8 cellular contexts compared by ENCODE assay signal in the genomic region with DNA sequence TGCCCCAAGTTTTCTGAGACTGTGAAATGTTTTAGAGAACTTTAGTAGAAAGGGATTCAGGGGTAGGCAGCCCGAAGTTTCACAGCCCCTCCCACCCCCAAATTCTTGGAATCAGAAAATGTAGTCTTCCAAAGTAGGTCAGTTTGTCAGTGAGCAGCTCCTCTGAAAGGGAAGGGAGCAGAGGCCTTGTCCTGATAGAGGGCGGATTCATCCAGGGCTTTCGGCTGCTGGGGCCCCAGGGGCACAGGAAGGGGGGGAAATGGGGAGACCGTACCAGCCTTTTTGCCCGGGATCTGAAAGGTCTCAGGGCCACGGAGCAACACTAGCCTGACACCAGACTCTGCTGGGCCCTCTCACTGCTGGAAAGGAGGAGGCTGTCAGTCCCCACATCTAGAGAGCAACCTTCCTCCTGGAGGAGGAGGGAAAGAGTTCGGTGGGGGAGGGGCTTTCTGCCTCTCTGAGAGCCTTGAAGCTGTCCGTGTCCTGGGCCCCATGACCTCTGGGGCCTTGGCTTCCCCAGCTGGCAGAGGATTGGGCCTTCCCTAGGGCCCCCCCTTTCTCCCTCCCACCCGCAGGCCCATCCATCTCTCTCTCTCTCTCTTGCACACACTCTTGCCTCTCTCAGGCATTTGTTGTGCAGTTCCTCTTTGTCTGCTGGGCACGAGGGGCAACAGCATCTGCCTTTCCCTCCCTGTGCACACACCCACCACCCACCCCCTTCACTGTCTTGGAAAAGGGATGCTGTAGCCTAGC. TPM values are rescaled to one million over a fixed set of nuclear protein-coding genes. Genes with fewer than 3 reads are reported as not detected.
DNase-seq lines count a peak whose midpoint lies in the region; ATAC-seq, FAIRE-seq and TF ChIP-seq lines count a peak whose summit lies in the region.

A gene (plus strand): TSS at position 607 of the 753 bp plus-strand sequence. CDS start 451 bp downstream, outside the sequence.

- peak within 1 kb of the TSS; percentile 85 for H3K4me3 Mint-ChIP-seq in astrocyte (ENCODE audit: unreplicated experiment)

- peaks cover 16% of the 10 kb centered on the region for H3K36me3 Mint-ChIP-seq in astrocyte (ENCODE audit: low read depth, unreplicated experiment)

- H4K20me1 ChIP-seq in astrocyte (ENCODE audit: insufficient read depth, low read length) = no peaks in the 10 kb centered on the region

- DNase-seq in Right ventricle myocardium inferior (ENCODE audit: missing footprints) (no peak), cardiac septum (ENCODE audit: low spot score) (no peak), astrocyte (ENCODE audit: low read depth) (no peak), RCC 7860 (ENCODE audit: low spot score) (no peak), NAMALWA (ENCODE audit: low spot score) (no peak)

- H3K4me1 Mint-ChIP-seq in astrocyte (ENCODE audit: low read depth, unreplicated experiment) = peaks cover 15% of the 10 kb centered on the region

- no peaks in the 10 kb centered on the region for H3K79me2 ChIP-seq in astrocyte (ENCODE audit: insufficient read depth, low read length)

- H3K4me1 ChIP-seq in astrocyte (ENCODE audit: insufficient read depth, low read length) (no peaks in the 10 kb centered on the region), iPS-18a (ENCODE audit: control insufficient read depth, low read depth, low read length) (peaks cover 23% of the 10 kb centered on the region)

- H3K4me3 ChIP-seq in astrocyte (ENCODE audit: insufficient read depth, low read depth, low read length) (peak within 1 kb of the TSS; percentile 37), iPS-18a (ENCODE audit: low read length) (peak within 1 kb of the TSS; percentile 65), skin epidermis (peak within 1 kb of the TSS in 6 of 7 experiments; percentile 6 to 25 (median 13))

- peaks cover 3% of the 10 kb centered on the region for H3K36me3 ChIP-seq in astrocyte (ENCODE audit: insufficient read depth, low read length)
- H3K36me3 ChIP-seq in iPS-18a (ENCODE audit: control insufficient read depth, low read depth, low read length) = peaks cover 13% of the 10 kb centered on the region

- intact Hi-C loops in Right ventricle myocardium inferior (cut with DNase I) (no loop called here), cardiac septum (cut with DNase I) (no loop called here)

- peak within 1 kb of the TSS; percentile 63 for H3K9ac ChIP-seq in astrocyte (ENCODE audit: low read length)
- peak within 1 kb of the TSS; percentile 71 for H3K9ac ChIP-seq in iPS-18a (ENCODE audit: low read length)

- ATAC-seq in Right ventricle myocardium inferior = peak; percentile 75
- no peak for ATAC-seq in HG03520 (IDR thresholded peaks at IDR 0.05; ENCODE audit: unreplicated experiment)

- H2AFZ ChIP-seq in astrocyte (ENCODE audit: low read depth, low read length) = peak within 1 kb of the TSS; percentile 94

- no peak for TF ChIP-seq CTCF in astrocyte (IDR thresholded peaks at IDR 0.05; ENCODE audit: insufficient read depth, low read depth, low read length)

- no peaks in the 10 kb centered on the region for H3K9me3 Mint-ChIP-seq in astrocyte (ENCODE audit: unreplicated experiment)

- H3K27ac ChIP-seq in astrocyte (ENCODE audit: low read depth, low read length) = no peak within 1 kb of the TSS
- peak within 1 kb of the TSS; percentile 88 for H3K27ac ChIP-seq in iPS-18a (ENCODE audit: low read length)
- peak within 1 kb of the TSS in 16 of 21 experiments; percentile 15 to 79 (median 62) for H3K27ac ChIP-seq in skin epidermis

- H3K27ac Mint-ChIP-seq in astrocyte (ENCODE audit: unreplicated experiment) = peak within 1 kb of the TSS; percentile 86

- H3K9me3 ChIP-seq in astrocyte (ENCODE audit: insufficient read depth, low read depth, low read length) (no peaks in the 10 kb centered on the region), iPS-18a (ENCODE audit: control insufficient read depth, low read depth, low read length) (no peaks in the 10 kb centered on the region)

- no peak for FAIRE-seq in astrocyte (lab: Jason Lieb, UNC)
- no peak for FAIRE-seq in RCC 7860 (lab: Jason Lieb, UNC)

- H3K27me3 ChIP-seq in astrocyte (ENCODE audit: insufficient read depth, low read length) (no peaks in the 10 kb centered on the region), iPS-18a (ENCODE audit: control insufficient read depth, insufficient read depth, low read length) (no peaks in the 10 kb centered on the region)

- no peaks in the 10 kb centered on the region for H3K27me3 Mint-ChIP-seq in astrocyte (ENCODE audit: low read depth, unreplicated experiment)

- peak within 1 kb of the TSS; percentile 82 for H3K4me2 ChIP-seq in astrocyte (ENCODE audit: low read length)

RNA-seq across cellular contexts. Expression of the gene that starts here (rescaled TPM):
- total RNA-seq in Right ventricle myocardium inferior = 9.5 TPM
- 8.4 TPM for total RNA-seq in cardiac septum
- 5.6 and 6.9 TPM in 2 replicates for total RNA-seq in astrocyte

Comparison
In these comparisons a context has a peak if more than half of its experiments do, and no peak if none do; other contexts are left out.
1. H3K4me3 ChIP-seq: peak in every context shown above with its lines; median percentile 65 in iPS-18a; 37 in astrocyte; 13 in skin epidermis.